8 cellular contexts compared by ENCODE assay signal in genomic region chr14:65356327-65356836, GRCh38. TPM values are rescaled to one million over a fixed set of nuclear protein-coding genes. Genes with fewer than 3 reads are reported as not detected.
DNase-seq lines count a peak whose midpoint lies in the region; ATAC-seq and TF ChIP-seq lines count a peak whose summit lies in the region.

No MANE protein-coding gene starts in this region.

- no peaks in the 10 kb centered on the region for H3K79me1 ChIP-seq in trophoblast cell (ENCODE audit: low read length)

- peak overlapping the region; percentile 71 for H2BK120ac ChIP-seq in trophoblast cell (ENCODE audit: insufficient read depth, low read length, poor library complexity)

- H2AK5ac ChIP-seq in trophoblast cell (ENCODE audit: low read length): no peak overlapping the region

- no peak overlapping the region for H4K8ac ChIP-seq in trophoblast cell (ENCODE audit: low read depth, low read length)

- H3K36me3 ChIP-seq in trophoblast cell (ENCODE audit: control insufficient read depth in 1 of 2, insufficient read depth in 2 of 2, low read length in 2 of 2): no peaks in the 10 kb centered on the region

- H3K18ac ChIP-seq in trophoblast cell (ENCODE audit: low read length): peak overlapping the region; percentile 43

- H3K79me2 ChIP-seq in trophoblast cell (ENCODE audit: control insufficient read depth, insufficient read depth, low read length, poor library complexity): no peaks in the 10 kb centered on the region

- peak overlapping the region; percentile 64 for H3K27ac ChIP-seq in trophoblast cell (ENCODE audit: low read depth, low read length)

- H4K91ac ChIP-seq in trophoblast cell (ENCODE audit: low read depth, low read length): peak overlapping the region; percentile 66

- peak overlapping the region; percentile 90 for H2BK12ac ChIP-seq in trophoblast cell (ENCODE audit: low read length)

- DNase-seq in DMS53 (lab: John Stamatoyannopoulos, UW) (peak; percentile 72), NCI-H2107 (lab: John Stamatoyannopoulos, UW) (peak; percentile 55), astrocyte of the cerebellum (ENCODE audit: low read depth) (peak; percentile 45), trophoblast cell (peak; percentile 71 to 73), activated gamma-delta T cell (lab: John Stamatoyannopoulos, UW) (no peak), HUDEP-2 (lab: John Stamatoyannopoulos, UW; ENCODE audit: unreplicated experiment in 76 of 76) (no peak)

- H4K12ac ChIP-seq in trophoblast cell (ENCODE audit: low read depth, low read length): no peak overlapping the region

- no peak overlapping the region for H2BK5ac ChIP-seq in trophoblast cell (ENCODE audit: low read depth, low read length, poor library complexity)

- H3K9me3 ChIP-seq in trophoblast cell (ENCODE audit: insufficient read depth, low read depth, low read length): no peaks in the 10 kb centered on the region

- no peak overlapping the region for H3K9ac ChIP-seq in trophoblast cell (ENCODE audit: low read length)

- TF ChIP-seq CTCF in astrocyte of the cerebellum (IDR thresholded peaks at IDR 0.05; ENCODE audit: low read depth, low read length, missing control alignments): no peak

- no CpG with 5 or more reads among the region's 5 CpGs for WGBS in trophoblast cell (ENCODE audit: extremely low coverage, insufficient coverage, insufficient read length)

- H3K14ac ChIP-seq in trophoblast cell (ENCODE audit: low read length): no peak overlapping the region

- H3K4me2 ChIP-seq in trophoblast cell (ENCODE audit: low read length): no peak overlapping the region

- in situ Hi-C loops in astrocyte of the cerebellum (cut with HindIII; ENCODE audit: low sequenced_read_pairs): no loop called here

- H3K4me1 ChIP-seq in trophoblast cell (ENCODE audit: control insufficient read depth in 1 of 2, insufficient read depth in 2 of 2, low read length in 2 of 2): peaks cover 10 to 14% of the 10 kb centered on the region in 2 experiments

- H3K23ac ChIP-seq in trophoblast cell (ENCODE audit: low read length): no peak overlapping the region

- H3K27me3 ChIP-seq in trophoblast cell (ENCODE audit: insufficient read depth, low read length): no peaks in the 10 kb centered on the region

- H3K4me3 ChIP-seq in astrocyte of the cerebellum (ENCODE audit: low read depth, low read length): no peak overlapping the region
- no peak overlapping the region for H3K4me3 ChIP-seq in trophoblast cell (ENCODE audit: low read depth, low read length)

- H3K4ac ChIP-seq in trophoblast cell (ENCODE audit: low read depth, low read length): no peak overlapping the region

- ATAC-seq in HG03378 (IDR thresholded peaks at IDR 0.05; ENCODE audit: unreplicated experiment) (no peak), HG02610 (IDR thresholded peaks at IDR 0.05; ENCODE audit: unreplicated experiment) (no peak)

- peak overlapping the region; percentile 30 for H2AFZ ChIP-seq in trophoblast cell (ENCODE audit: insufficient read depth, low read length, poor library complexity)

RNA-seq across cellular contexts. Expression of gene FUT8, which starts 56.1 kb away (rescaled TPM):
- 87.3 and 91.6 TPM in 2 replicates for polyA plus RNA-seq in trophoblast cell (2013)

Comparison
In these comparisons a context has a peak if more than half of its experiments do, and no peak if none do; other contexts are left out.
1. DNase-seq: peak in DMS53 (single experiment), NCI-H2107 (single experiment), astrocyte of the cerebellum (single experiment) and trophoblast cell (2 of 2); none in activated gamma-delta T cell (single experiment) and HUDEP-2 (0 of 76).